19 cellular contexts compared by ENCODE assay signal in the genomic region with DNA sequence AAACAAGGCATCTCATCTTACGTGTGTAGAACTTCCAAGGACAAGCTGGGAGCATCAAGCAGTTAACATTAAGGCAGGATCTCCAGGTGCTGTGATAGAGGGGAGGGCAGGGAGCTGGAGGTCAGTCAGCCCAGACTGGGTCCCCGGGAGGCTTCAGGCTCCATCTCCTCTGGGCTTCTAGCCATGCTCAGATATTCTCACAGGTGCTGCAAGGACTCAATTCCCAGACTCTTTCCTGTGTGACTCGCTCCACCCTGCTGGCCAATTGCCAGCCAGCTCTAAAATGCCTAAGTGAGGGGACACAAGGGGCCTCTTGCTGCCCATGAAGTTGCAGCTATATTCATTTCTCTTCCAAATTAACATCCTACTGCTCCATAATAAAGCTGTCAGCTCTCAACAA.
DNase-seq lines count a peak whose midpoint lies in the region; ATAC-seq and TF ChIP-seq lines count a peak whose summit lies in the region.
"Had no signal": no experiment of that assay in that cellular context is flagged by ENCODE, and none has a peak within 500 bp of the region (broad histone marks: within the 10 kb centered on the region; RNA-seq: fewer than 3 reads in every experiment).

No MANE protein-coding gene starts in this region.

- no peak for TF ChIP-seq CTCF in H9 (conservative IDR thresholded peaks at IDR 0.05)

- no peaks in the 10 kb centered on the region for H3K9me3 ChIP-seq in H9 (ENCODE audit: control insufficient read depth, low read depth, low read length)
- H3K9me3 ChIP-seq: right lobe of liver had no signal

- no peak overlapping the region for H3T11ph ChIP-seq in H9 (ENCODE audit: low read length)

- H3K79me1 ChIP-seq in H9 (ENCODE audit: insufficient read depth, low read depth, low read length, poor library complexity, severe bottlenecking) = no peaks in the 10 kb centered on the region

- peaks cover 2% of the 10 kb centered on the region; the same call in 1 of the 2 replicates for H3K79me2 ChIP-seq in H9 (ENCODE audit: insufficient read depth, low read length)

- peak overlapping the region in 2 of 3 experiments; percentile 4 to 53; a peak in 2 of 7 replicates for H3K27ac Mint-ChIP-seq in H9
- H3K27ac Mint-ChIP-seq: T-helper 17 cell had no signal

- peaks cover 24 to 28% of the 10 kb centered on the region in 2 experiments for H3K4me1 Mint-ChIP-seq in H9

- no peak overlapping the region for H3K4ac ChIP-seq in H9 (ENCODE audit: low read depth, low read length)

- no peak overlapping the region for H3K4me2 ChIP-seq in H9 (ENCODE audit: insufficient read depth, insufficient read length, low read length)

- DNase-seq in DMS 273 (lab: John Stamatoyannopoulos, UW; ENCODE audit: unreplicated experiment) (peak; percentile 12), DMS 273 treated with DMSO at 0.1 percent for 48 hours (lab: John Stamatoyannopoulos, UW) (no peak), H9 (peak; percentile 31), NCI-H69 (lab: John Stamatoyannopoulos, UW) (peak; percentile 98), left kidney (ENCODE audit: low read depth, low spot score) (peak; percentile 64), NCI-H1930 (lab: John Stamatoyannopoulos, UW) (no peak)
- DNase-seq in activated CD4-positive, alpha-beta T cell treated with anti-CD3 and anti-CD28 coated beads for 4 hours = no peak
- DNase-seq: activated CD8-positive, alpha-beta memory T cell treated with anti-CD3 and anti-CD28 coated beads, Interleukin-2, amount 50 U/mL, for 4 hours; activated naive CD4-positive, alpha-beta T cell treated with Interleukin-2 at 50 U/mL for 16 hours; erythroblast; GOT3; head of caudate nucleus; right lobe of liver; SHP77 treated with DMSO at 0.1 percent for 48 hours; stimulated activated CD4-positive, alpha-beta T cell treated with anti-CD3 and anti-CD28 coated beads, Interleukin-2, amount 100 ng/mL, for 24 hours; T-helper 17 cell had no signal

- H2BK120ac ChIP-seq in H9 (ENCODE audit: low read depth, low read length, poor library complexity, severe bottlenecking) = no peak overlapping the region

- H3K23ac ChIP-seq in H9 (ENCODE audit: insufficient read length, low read depth, low read length) = no peak overlapping the region

- no peak overlapping the region for H2BK15ac ChIP-seq in H9 (ENCODE audit: low read depth, low read length)

- H3K4me3 Mint-ChIP-seq in H9 = no peak overlapping the region
- H3K4me3 Mint-ChIP-seq: T-helper 17 cell had no signal

- no peaks in the 10 kb centered on the region for H3K27me3 Mint-ChIP-seq in H9 (ENCODE audit: low read depth)
- H3K27me3 Mint-ChIP-seq: T-helper 17 cell had no signal

- 0 out of 7 replicates have a peak, but pooled peaks cover 0 to 1% (median 0%) of the 10 kb centered on the region in 3 experiments for H3K36me3 Mint-ChIP-seq in H9 (ENCODE audit: insufficient read depth in 1 of 3, low read depth in 3 of 3)

- H3K23me2 ChIP-seq in H9 (ENCODE audit: insufficient read length, low read depth, low read length, poor library complexity, severe bottlenecking) = no peaks in the 10 kb centered on the region

- no peaks in the 10 kb centered on the region for H4K20me1 ChIP-seq in H9 (ENCODE audit: control insufficient read depth, insufficient read depth, insufficient read length)

- ATAC-seq in GM19328 (IDR thresholded peaks at IDR 0.05; ENCODE audit: unreplicated experiment) = no peak
- ATAC-seq: T-helper 17 cell had no signal

- no peak overlapping the region for H4K5ac ChIP-seq in H9 (ENCODE audit: insufficient read length, low read depth, low read length)

- H3K56ac ChIP-seq in H9 (ENCODE audit: insufficient read length, low read depth, low read length) = no peak overlapping the region

- H3K9me3 Mint-ChIP-seq in H9 = no peaks in the 10 kb centered on the region

- H2BK12ac ChIP-seq in H9 (ENCODE audit: insufficient read length, low read depth, low read length) = no peak overlapping the region

- H2AK5ac ChIP-seq in H9 (ENCODE audit: insufficient read length, low read length) = no peak overlapping the region

- no peak overlapping the region for H3K18ac ChIP-seq in H9 (ENCODE audit: insufficient read length, low read depth, low read length)

- H3K9ac ChIP-seq in H9 (ENCODE audit: extremely low read depth, insufficient read length, low read length) = no peak overlapping the region

- no CpG with 5 or more reads among the region's 3 CpGs for WGBS in H9 (ENCODE audit: extremely low coverage, insufficient read length, low lambda C conversion rate)

- H3K4me1 ChIP-seq in H9 (ENCODE audit: insufficient read depth, low read length) = peaks cover 4% of the 10 kb centered on the region
- H3K4me1 ChIP-seq: right lobe of liver had no signal

- no peak overlapping the region for H2AFZ ChIP-seq in H9 (ENCODE audit: low read length)

- no peak overlapping the region for H4K8ac ChIP-seq in H9 (replicated peaks; ENCODE audit: insufficient read length, low read depth, low read length)

- no peak overlapping the region for H3K14ac ChIP-seq in H9 (ENCODE audit: insufficient read depth, low read length)

- H2BK5ac ChIP-seq in H9 (ENCODE audit: insufficient read length, low read length) = no peak overlapping the region

- no peak overlapping the region for H2BK20ac ChIP-seq in H9 (ENCODE audit: low read depth, low read length, poor library complexity, severe bottlenecking)

- no peak overlapping the region for H4K91ac ChIP-seq in H9 (ENCODE audit: insufficient read length, low read depth, low read length)

- H3K27ac ChIP-seq in H9 (ENCODE audit: insufficient read length, low read depth, low read length) = no peak overlapping the region
- H3K27ac ChIP-seq: 22Rv1, C4-2B, right lobe of liver had no signal

- H3K27me3 ChIP-seq in H9 (ENCODE audit: insufficient read depth, low read length) = no peaks in the 10 kb centered on the region
- H3K27me3 ChIP-seq: right lobe of liver had no signal

Comparison
In these comparisons a context has a peak if more than half of its experiments do, and no peak if none do; other contexts are left out.
1. DNase-seq: peak in DMS 273 (single experiment), H9 (single experiment), NCI-H69 (single experiment) and left kidney (single experiment); none in DMS 273 treated with DMSO at 0.1 percent for 48 hours (single experiment), NCI-H1930 (0 of 2) and activated CD4-positive, alpha-beta T cell treated with anti-CD3 and anti-CD28 coated beads for 4 hours (0 of 2).